Comparison of ENCODE assay signal across 8 cellular contexts in the genomic region with DNA sequence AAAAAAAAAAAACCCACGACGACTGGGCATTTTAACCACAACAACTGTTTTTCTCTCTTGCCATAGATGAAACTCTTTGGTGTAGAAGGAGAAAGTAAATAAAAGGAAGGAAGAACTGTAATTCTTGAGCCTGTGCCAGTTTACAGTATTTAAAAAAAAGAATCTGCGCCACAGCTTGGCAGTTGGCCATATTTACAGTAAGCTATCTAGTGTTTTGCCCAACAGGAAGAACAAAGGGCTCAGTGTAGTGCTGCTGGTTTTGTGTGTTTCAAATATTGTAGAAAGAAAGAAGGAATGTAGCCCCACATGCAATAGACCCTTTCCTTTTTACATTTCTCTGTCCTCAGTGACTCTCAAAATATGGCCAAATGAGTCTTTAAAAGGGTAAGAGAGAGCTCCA.
A peak's percentile ranks its signal among the peaks of the same experiment; 100 is the strongest.
DNase-seq lines count a peak whose midpoint lies in the region; ATAC-seq lines count a peak whose summit lies in the region.

No MANE protein-coding gene starts in this region.

- DNase-seq in NCI-H1417 (lab: John Stamatoyannopoulos, UW), result peak in 2 of 3 experiments; percentile 6 to 65
- no peak for DNase-seq in NCI-H1417 treated with DMSO at 0.1 percent for 48 hours (lab: John Stamatoyannopoulos, UW)
- peak; percentile 6 for DNase-seq in NCI-H2196 treated with DMSO at 0.1 percent for 48 hours (lab: John Stamatoyannopoulos, UW; ENCODE audit: unreplicated experiment)
- DNase-seq in central memory CD4-positive, alpha-beta T cell, result peak; percentile 64
- peak; percentile 67 for DNase-seq in medulla oblongata (ENCODE audit: extremely low spot score)
- DNase-seq in NCI-H2227 treated with DMSO at 0.1 percent for 48 hours (lab: John Stamatoyannopoulos, UW), result no peak

- ATAC-seq in GM21360 (IDR thresholded peaks at IDR 0.05; ENCODE audit: unreplicated experiment) (no peak), HG02759 (IDR thresholded peaks at IDR 0.05; ENCODE audit: unreplicated experiment) (no peak)

Comparison
In these comparisons a context has a peak if more than half of its experiments do, and no peak if none do; other contexts are left out.
1. DNase-seq: peak in NCI-H1417 (2 of 3), NCI-H2196 treated with DMSO at 0.1 percent for 48 hours (single experiment), central memory CD4-positive, alpha-beta T cell (single experiment) and medulla oblongata (single experiment); none in NCI-H1417 treated with DMSO at 0.1 percent for 48 hours (single experiment) and NCI-H2227 treated with DMSO at 0.1 percent for 48 hours (single experiment).